8 cellular contexts compared by ENCODE assay signal in genomic region chr12:123043536-123044001, GRCh38.
DNase-seq lines count a peak whose midpoint lies in the region; ATAC-seq and TF ChIP-seq lines count a peak whose summit lies in the region.

No MANE protein-coding gene starts in this region.

- H3K27ac ChIP-seq in prostate gland (no peak overlapping the region), upper lobe of right lung (no peak overlapping the region)

- no peaks in the 10 kb centered on the region for H4K20me1 ChIP-seq in Loucy (ENCODE audit: insufficient read depth, low read length, poor library complexity, severe bottlenecking)

- peaks cover 29 to 61% (median 38%) of the 10 kb centered on the region in 3 donors for H3K4me1 Mint-ChIP-seq in T-cell
- H3K4me1 Mint-ChIP-seq in activated naive CD8-positive, alpha-beta T cell treated with anti-CD3 and anti-CD28 coated beads, Interleukin-2, amount 50 U/mL, for 24 hours, result peaks cover 32% of the 10 kb centered on the region

- H3K4me2 ChIP-seq in Loucy (ENCODE audit: low read depth, low read length, poor library complexity, severe bottlenecking), result peak overlapping the region; percentile 44

- H3K4me1 ChIP-seq in Loucy (ENCODE audit: insufficient read depth, low read length, poor library complexity, severe bottlenecking) (peaks cover 7% of the 10 kb centered on the region), prostate gland (replicated peaks) (peaks cover 7% of the 10 kb centered on the region), upper lobe of right lung (peaks cover 14% of the 10 kb centered on the region)

- ATAC-seq in T-cell (replicated peaks in 1 of 4) (peak; percentile 95 to 97 (median 96)), upper lobe of right lung (peak; percentile 96), GM19397 (IDR thresholded peaks at IDR 0.05; ENCODE audit: unreplicated experiment) (no peak)
- peak; percentile 100 for ATAC-seq in activated naive CD8-positive, alpha-beta T cell treated with anti-CD3 and anti-CD28 coated beads, Interleukin-2, amount 50 U/mL, for 24 hours

- DNase-seq in EH (ENCODE audit: low read depth) (peak; percentile 97), T-cell (peak; percentile 47 to 83 (median 66)), cardiac septum (ENCODE audit: low spot score) (peak; percentile 87), prostate gland (ENCODE audit: low spot score) (peak; percentile 80), upper lobe of right lung (peak; percentile 92)
- DNase-seq in activated naive CD8-positive, alpha-beta T cell treated with anti-CD3 and anti-CD28 coated beads, Interleukin-2, amount 50 U/mL, for 24 hours, result peak; percentile 81

- H3K27me3 ChIP-seq in Loucy (ENCODE audit: insufficient read depth, low read length, poor library complexity, severe bottlenecking) (no peaks in the 10 kb centered on the region), prostate gland (replicated peaks; ENCODE audit: insufficient read depth) (no peaks in the 10 kb centered on the region), upper lobe of right lung (no peaks in the 10 kb centered on the region)

- H3K4me3 Mint-ChIP-seq in T-cell, result peak overlapping the region in 2 of 3 donors; percentile 9 to 24
- no peak overlapping the region for H3K4me3 Mint-ChIP-seq in activated naive CD8-positive, alpha-beta T cell treated with anti-CD3 and anti-CD28 coated beads, Interleukin-2, amount 50 U/mL, for 24 hours

- no peak overlapping the region for H3K4me3 ChIP-seq in Loucy (ENCODE audit: low read length, poor library complexity, severe bottlenecking)
- H3K4me3 ChIP-seq in prostate gland, result no peak overlapping the region
- H3K4me3 ChIP-seq in upper lobe of right lung, result no peak overlapping the region

- H3K9me3 Mint-ChIP-seq in T-cell, result no peaks in the 10 kb centered on the region
- no peaks in the 10 kb centered on the region for H3K9me3 Mint-ChIP-seq in activated naive CD8-positive, alpha-beta T cell treated with anti-CD3 and anti-CD28 coated beads, Interleukin-2, amount 50 U/mL, for 24 hours

- H3K36me3 ChIP-seq in Loucy (ENCODE audit: insufficient read depth, low read length) (no peaks in the 10 kb centered on the region), prostate gland (no peaks in the 10 kb centered on the region), upper lobe of right lung (no peaks in the 10 kb centered on the region)

- no peaks in the 10 kb centered on the region for H3K36me3 Mint-ChIP-seq in T-cell
- no peaks in the 10 kb centered on the region for H3K36me3 Mint-ChIP-seq in activated naive CD8-positive, alpha-beta T cell treated with anti-CD3 and anti-CD28 coated beads, Interleukin-2, amount 50 U/mL, for 24 hours (ENCODE audit: low read depth)

- POLR2A ChIA-PET in T-cell (lab: Charles Lee), result interaction anchor here in 1 of 2 donors (0.7 kb wide), 2 partner anchors 195 to 425 kb away, joined by 3 to 4 read pairs; no protein-coding TSS in a partner anchor

- H3K27me3 Mint-ChIP-seq in T-cell, result no peaks in the 10 kb centered on the region
- no peaks in the 10 kb centered on the region for H3K27me3 Mint-ChIP-seq in activated naive CD8-positive, alpha-beta T cell treated with anti-CD3 and anti-CD28 coated beads, Interleukin-2, amount 50 U/mL, for 24 hours

- intact Hi-C loops in cardiac septum (cut with DNase I), result loop anchor here (2.0 to 10.0 kb wide), 3 partner anchors 71 to 194 kb away; partner anchors contain the start of gene PITPNM2
- intact Hi-C loops in prostate gland (cut with DNase I), result loop anchor here (1.0 to 2.0 kb wide), 2 partner anchors 108 to 189 kb away; partner anchors contain the start of genes MPHOSPH9, MTRFR and PITPNM2
- intact Hi-C loops in upper lobe of right lung (cut with DNase I), result loop anchor here (10.0 kb wide), 1 partner anchor 111 kb away; the partner anchor contains the start of gene PITPNM2

- TF ChIP-seq CTCF in Loucy (conservative IDR thresholded peaks at IDR 0.05; ENCODE audit: low read length), result peak; percentile 79
- peak; percentile 15 to 83 (median 71) for TF ChIP-seq CTCF in prostate gland (IDR thresholded peaks at IDR 0.05)
- peak; percentile 65 for TF ChIP-seq CTCF in upper lobe of right lung (IDR thresholded peaks at IDR 0.05)

- no peak for TF ChIP-seq POLR2A in prostate gland (IDR thresholded peaks at IDR 0.05)

- CTCF ChIA-PET in T-cell (lab: Charles Lee), result interaction anchor here (0.6 to 2.6 kb wide), 9 partner anchors 31 to 538 kb away, joined by 3 to 23 read pairs (median 3); partner anchors contain the start of gene OGFOD2 (in 1 of the 2)

- peak overlapping the region; percentile 60 for H2AFZ ChIP-seq in Loucy (ENCODE audit: low read length)

- peak overlapping the region; percentile 34 for H3K9ac ChIP-seq in Loucy (ENCODE audit: low read depth, low read length, poor library complexity, severe bottlenecking)

- H3F3A ChIP-seq in Loucy (ENCODE audit: low read depth), result no peaks in the 10 kb centered on the region

- WGBS in prostate gland, result 23% methylated on average over 7 of the region's 7 CpGs

- H3K9me3 ChIP-seq in Loucy (ENCODE audit: insufficient read depth, low read depth, low read length), result no peaks in the 10 kb centered on the region
- H3K9me3 ChIP-seq in prostate gland, result no peaks in the 10 kb centered on the region
- no peaks in the 10 kb centered on the region for H3K9me3 ChIP-seq in upper lobe of right lung

- no peaks in the 10 kb centered on the region for H3K9me2 ChIP-seq in Loucy (replicated peaks; ENCODE audit: low read depth, low read length)

- peak overlapping the region; percentile 72 to 82 for H3K27ac Mint-ChIP-seq in T-cell
- H3K27ac Mint-ChIP-seq in activated naive CD8-positive, alpha-beta T cell treated with anti-CD3 and anti-CD28 coated beads, Interleukin-2, amount 50 U/mL, for 24 hours, result peak overlapping the region; percentile 55

- no peaks in the 10 kb centered on the region for H3K79me2 ChIP-seq in Loucy (ENCODE audit: insufficient read depth, low read length)
